In genomic region chr3:30199096-30199734, GRCh38 we compare ENCODE assay signal across 1 cellular context.
TF ChIP-seq lines count a peak whose summit lies in the region.

No MANE protein-coding gene starts in this region.

TF ChIP-seq in WTC11, 78 proteins besides CTCF, POLR2A, EP300 and RAD21 (continued from another document):
- TF ChIP-seq PRDM15 (CRISPR knock-in tag; IDR thresholded peaks at IDR 0.05) (no peak), ZNF263 (CRISPR knock-in tag; IDR thresholded peaks at IDR 0.05; ENCODE audit: low read depth) (no peak), ZNF281 (CRISPR knock-in tag; IDR thresholded peaks at IDR 0.05) (no peak)
TF ChIP-seq in WTC11: peak in this region for 0.
